Comparison of ENCODE assay signal across 8 cellular contexts in genomic region chr3:67947808-67948508, GRCh38.
DNase-seq lines count a peak whose midpoint lies in the region; ATAC-seq, FAIRE-seq and TF ChIP-seq lines count a peak whose summit lies in the region.

No MANE protein-coding gene starts in this region.

- no peak for FAIRE-seq in H54 (lab: Jason Lieb, UNC)

- TF ChIP-seq CTCF in testis (IDR thresholded peaks at IDR 0.05) (no peak), psoas muscle (IDR thresholded peaks at IDR 0.05) (no peak)

- H3K4me3 Mint-ChIP-seq in activated T-cell treated with anti-CD3 and anti-CD28 coated beads, Interleukin-2, amount 50 U/mL, for 4 hours, result peak overlapping the region; percentile 69

- peaks cover 23% of the 10 kb centered on the region for H3K9me3 Mint-ChIP-seq in activated T-cell treated with anti-CD3 and anti-CD28 coated beads, Interleukin-2, amount 50 U/mL, for 4 hours

- no peaks in the 10 kb centered on the region for H3K36me3 ChIP-seq in testis (ENCODE audit: low read depth, missing control alignments)
- H3K36me3 ChIP-seq in psoas muscle (ENCODE audit: insufficient read depth in 1 of 2, low read depth in 1 of 2), result no peaks in the 10 kb centered on the region

- no peak for TF ChIP-seq POLR2A in H54 (IDR thresholded peaks at IDR 0.05; ENCODE audit: low read depth, low read length)
- no peak for TF ChIP-seq POLR2A in testis (IDR thresholded peaks at IDR 0.05)

- intact Hi-C loops in testis (cut with DNase I; ENCODE audit: low total_unique reads) (no loop called here), psoas muscle (cut with DNase I) (no loop called here)

- ATAC-seq in activated T-cell treated with anti-CD3 and anti-CD28 coated beads, Interleukin-2, amount 50 U/mL, for 4 hours, result peak; percentile 76 to 84
- ATAC-seq in psoas muscle, result no peak

- no peaks in the 10 kb centered on the region for H3K36me3 Mint-ChIP-seq in activated T-cell treated with anti-CD3 and anti-CD28 coated beads, Interleukin-2, amount 50 U/mL, for 4 hours (ENCODE audit: insufficient read depth)

- H3K4me1 ChIP-seq in testis (no peaks in the 10 kb centered on the region), psoas muscle (no peaks in the 10 kb centered on the region)

- peaks cover 33% of the 10 kb centered on the region for H3K4me1 Mint-ChIP-seq in activated T-cell treated with anti-CD3 and anti-CD28 coated beads, Interleukin-2, amount 50 U/mL, for 4 hours (ENCODE audit: low read depth)

- H3K9me3 ChIP-seq in testis (no peaks in the 10 kb centered on the region), psoas muscle (peaks cover 4% of the 10 kb centered on the region)

- H3K4me3 ChIP-seq in testis (no peak overlapping the region), psoas muscle (no peak overlapping the region)

- DNase-seq in A172 (ENCODE audit: low spot score) (peak; percentile 35), NCI-H510A treated with DMSO at 0.1 percent for 48 hours (lab: John Stamatoyannopoulos, UW) (peak; percentile 10), kidney tubule cell (ENCODE audit: low spot score) (peak; percentile 43), H54 (ENCODE audit: insufficient read length, low spot score) (no peak), testis (no peak), psoas muscle (no peak), NCI-H2171 (lab: John Stamatoyannopoulos, UW) (no peak)
- peak; percentile 34 for DNase-seq in activated T-cell treated with anti-CD3 and anti-CD28 coated beads, Interleukin-2, amount 50 U/mL, for 4 hours

- 71 to 81% methylated on average over 5 to 13 of the region's 13 CpGs for WGBS in testis, 2 donors
- 55 to 72% (median 64%) methylated on average over 13 of the region's 13 CpGs for WGBS in psoas muscle, 3 donors

- H3K27me3 ChIP-seq in testis (no peaks in the 10 kb centered on the region), psoas muscle (ENCODE audit: insufficient read depth in 3 of 3, low read length in 2 of 3) (no peaks in the 10 kb centered on the region)

- H3K27me3 Mint-ChIP-seq in activated T-cell treated with anti-CD3 and anti-CD28 coated beads, Interleukin-2, amount 50 U/mL, for 4 hours (ENCODE audit: low read depth), result no peaks in the 10 kb centered on the region

- H3K27ac ChIP-seq in testis (no peak overlapping the region), psoas muscle (no peak overlapping the region)

Comparison
In these comparisons a context has a peak if more than half of its experiments do, and no peak if none do; other contexts are left out.
1. DNase-seq: peak in A172 (single experiment), NCI-H510A treated with DMSO at 0.1 percent for 48 hours (single experiment), activated T-cell treated with anti-CD3 and anti-CD28 coated beads, Interleukin-2, amount 50 U/mL, for 4 hours (single experiment) and kidney tubule cell (single experiment); none in H54 (single experiment), testis (single experiment), psoas muscle (0 of 2) and NCI-H2171 (single experiment).
2. ATAC-seq: peak in activated T-cell treated with anti-CD3 and anti-CD28 coated beads, Interleukin-2, amount 50 U/mL, for 4 hours (2 of 2); none in psoas muscle (0 of 4).